Comparison of ENCODE assay signal across 11 cellular contexts in genomic region chr6:101605874-101606273, GRCh38.
DNase-seq lines count a peak whose midpoint lies in the region; ATAC-seq and TF ChIP-seq lines count a peak whose summit lies in the region.
"Had no signal": no experiment of that assay in that cellular context is flagged by ENCODE, and none has a peak within 500 bp of the region (broad histone marks: within the 10 kb centered on the region; RNA-seq: fewer than 3 reads in every experiment).

No MANE protein-coding gene starts in this region.

- H3K27me3 ChIP-seq in IMR-90 (ENCODE audit: control insufficient read depth, insufficient read depth, low read length) = no peaks in the 10 kb centered on the region
- H3K27me3 ChIP-seq in smooth muscle cell (ENCODE audit: low read depth) = no peaks in the 10 kb centered on the region

- no peak overlapping the region for H4K8ac ChIP-seq in IMR-90 (ENCODE audit: low read depth in 2 of 2, low read length in 2 of 2)

- H3K36me3 ChIP-seq in IMR-90 (ENCODE audit: control insufficient read depth, insufficient read depth, low read length) = no peaks in the 10 kb centered on the region
- no peaks in the 10 kb centered on the region for H3K36me3 ChIP-seq in smooth muscle cell (ENCODE audit: low read depth)

- ATAC-seq in GM19397 (IDR thresholded peaks at IDR 0.05; ENCODE audit: unreplicated experiment) (peak; percentile 69), HG02884 (IDR thresholded peaks at IDR 0.05; ENCODE audit: unreplicated experiment) (peak; percentile 84), IMR-90 (ENCODE audit: low read depth) (no peak)
- ATAC-seq: stimulated activated memory B cell treated with anti-CD40 and anti-IgM and Interleukin-4, amounts not matched to agents 10 μg/mL and 1 μg/mL and 100 μg/mL, for 72 hours had no signal

- POLR2A ChIA-PET in IMR-90 (lab: Charles Lee; ENCODE audit: unreplicated experiment) = no interaction called here

- intact Hi-C loops in IMR-90 (cut with micrococcal nuclease) = no loop called here

- H3K79me2 ChIP-seq in smooth muscle cell (ENCODE audit: low read depth) = no peaks in the 10 kb centered on the region

- H2AFZ ChIP-seq in IMR-90 (replicated peaks; ENCODE audit: low read length, poor library complexity) = no peak overlapping the region
- H2AFZ ChIP-seq in smooth muscle cell (ENCODE audit: low read depth) = no peak overlapping the region

- H3K4me3 ChIP-seq in IMR-90 (ENCODE audit: insufficient read depth, low read depth, low read length) (no peak overlapping the region), smooth muscle cell (no peak overlapping the region)

- no peak overlapping the region for H3K23ac ChIP-seq in IMR-90 (ENCODE audit: low read depth, low read length)

- H3K79me1 ChIP-seq in IMR-90 (ENCODE audit: low read depth in 1 of 2, low read length in 2 of 2) = no peaks in the 10 kb centered on the region

- CTCF ChIA-PET in IMR-90 (lab: Yijun Ruan, JAX) = interaction anchor here (0.5 kb wide), 1 partner anchor 491 kb away, joined by 3 read pairs; no protein-coding TSS in a partner anchor

- in situ Hi-C loops in IMR-90 (cut with MboI; ENCODE audit: low sequenced_read_pairs) = no loop called here

- H2BK120ac ChIP-seq in IMR-90 (ENCODE audit: low read depth, low read length) = no peak overlapping the region

- no peak overlapping the region for H2BK5ac ChIP-seq in IMR-90 (ENCODE audit: low read depth, low read length, poor library complexity, severe bottlenecking)

- no peak overlapping the region for H2BK20ac ChIP-seq in IMR-90 (ENCODE audit: low read depth, low read length)

- no peak overlapping the region for H4K5ac ChIP-seq in IMR-90 (ENCODE audit: low read depth, low read length)

- H3K4ac ChIP-seq in IMR-90 (ENCODE audit: low read depth, low read length) = no peak overlapping the region

- H3K9me1 ChIP-seq in IMR-90 (ENCODE audit: insufficient read depth, low read length) = no peaks in the 10 kb centered on the region

- no peak overlapping the region for H2AK9ac ChIP-seq in IMR-90 (replicated peaks; ENCODE audit: low read depth, low read length, poor library complexity)

- H3K27ac ChIP-seq in IMR-90 (ENCODE audit: insufficient read depth, low read length) (no peak overlapping the region), smooth muscle cell (ENCODE audit: low read depth) (peak overlapping the region; percentile 47)
- H3K27ac ChIP-seq: HL-60 had no signal

- H3K14ac ChIP-seq in IMR-90 (replicated peaks; ENCODE audit: low read depth, low read length) = no peak overlapping the region

- no peak overlapping the region for H2AK5ac ChIP-seq in IMR-90 (ENCODE audit: low read depth, low read length)

- H3K9me3 ChIP-seq in IMR-90 (ENCODE audit: control insufficient read depth, insufficient read depth, low read length) = no peaks in the 10 kb centered on the region
- H3K9me3 ChIP-seq in smooth muscle cell (replicated peaks; ENCODE audit: low read depth) = no peaks in the 10 kb centered on the region

- DNase-seq in IMR-90 (peak; percentile 13), smooth muscle cell (lab: John Stamatoyannopoulos, UW; ENCODE audit: unreplicated experiment) (no peak), pons (ENCODE audit: low spot score) (no peak), ecto neural progenitor cell (ENCODE audit: low spot score) (no peak)
- no peak for DNase-seq in effector CD4-positive, alpha-beta T cell
- DNase-seq: activated T-cell treated with anti-CD3 and anti-CD28 coated beads for 4 hours, NCI-H1436 treated with DMSO at 0.1 percent for 48 hours had no signal

- no peak overlapping the region for H3K9ac ChIP-seq in IMR-90 (ENCODE audit: low read depth, low read length)
- H3K9ac ChIP-seq in smooth muscle cell (ENCODE audit: low read depth) = no peak overlapping the region

- TF ChIP-seq RAD21 in IMR-90 (IDR thresholded peaks at IDR 0.05; ENCODE audit: low read length) = no peak

- peaks cover 2% of the 10 kb centered on the region; the same call in 1 of the 2 replicates for H3K4me1 ChIP-seq in IMR-90 (ENCODE audit: control insufficient read depth, insufficient read depth, low read length)
- no peaks in the 10 kb centered on the region for H3K4me1 ChIP-seq in smooth muscle cell (ENCODE audit: low read depth)

- H4K20me1 ChIP-seq in IMR-90 (ENCODE audit: insufficient read depth, low read length) (no peaks in the 10 kb centered on the region), smooth muscle cell (ENCODE audit: low read depth) (no peaks in the 10 kb centered on the region)

- TF ChIP-seq POLR2A in IMR-90 (IDR thresholded peaks at IDR 0.05; ENCODE audit: low read depth, low read length) = no peak

- BruUV-seq in IMR-90 (replicated peaks; lab: Mats Ljungman, UMichigan) = no TSS peak

- no peak overlapping the region for H3K56ac ChIP-seq in IMR-90 (ENCODE audit: extremely low read depth, insufficient read depth, low read length)

- H3K4me2 ChIP-seq in IMR-90 (ENCODE audit: low read depth, low read length) (no peak overlapping the region), smooth muscle cell (no peak overlapping the region)

- dilution Hi-C loops in IMR-90 (cut with HindIII; ENCODE audit: low sequenced_read_pairs, unreplicated experiment) = no loop called here

- H3K18ac ChIP-seq in IMR-90 (ENCODE audit: low read depth, low read length) = no peak overlapping the region

- TF ChIP-seq CTCF in IMR-90 (conservative IDR thresholded peaks at IDR 0.05; ENCODE audit: low read depth, low read length) = no peak
- no peak for TF ChIP-seq CTCF in smooth muscle cell (IDR thresholded peaks at IDR 0.05; ENCODE audit: borderline replicate concordance, insufficient read depth, poor library complexity, severe bottlenecking)

- H4K91ac ChIP-seq in IMR-90 (ENCODE audit: insufficient read depth, low read depth, low read length) = no peak overlapping the region

- H2BK15ac ChIP-seq in IMR-90 (ENCODE audit: low read depth, low read length) = no peak overlapping the region

- H3F3A ChIP-seq in smooth muscle cell (ENCODE audit: low read depth) = no peaks in the 10 kb centered on the region

TF ChIP-seq in IMR-90, 13 proteins besides CTCF, POLR2A, EP300 and RAD21:
- TF ChIP-seq SMC3 (IDR thresholded peaks at IDR 0.05; ENCODE audit: low read depth, low read length) (no peak), RFX5 (IDR thresholded peaks at IDR 0.05; ENCODE audit: low read depth, low read length) (no peak), CHD1 (IDR thresholded peaks at IDR 0.05; ENCODE audit: low read depth, low read length) (no peak)
